Comparison of ENCODE assay signal across 33 cellular contexts in the genomic region with DNA sequence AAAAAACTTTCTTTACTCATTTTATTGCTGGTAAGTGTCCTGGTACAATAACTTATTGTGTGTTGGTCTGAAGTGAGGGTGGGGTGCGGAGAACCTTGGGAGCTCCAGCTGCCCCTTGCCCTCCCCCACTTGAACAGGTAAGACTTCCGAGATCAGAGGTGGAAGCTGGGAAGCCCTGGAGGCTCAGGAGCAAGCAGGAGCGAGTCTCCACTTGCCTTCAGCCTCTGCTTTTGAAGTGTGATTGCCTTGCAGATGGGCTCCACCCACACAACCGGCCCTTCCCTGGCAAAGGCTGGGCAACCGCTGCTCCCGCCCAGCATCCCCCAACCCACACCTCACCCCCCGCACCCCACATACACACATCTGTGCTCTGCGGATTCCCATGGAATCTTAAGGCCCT.
DNase-seq lines count a peak whose midpoint lies in the region; ATAC-seq and TF ChIP-seq lines count a peak whose summit lies in the region.
"Had no signal": no experiment of that assay in that cellular context is flagged by ENCODE, and none has a peak within 500 bp of the region (broad histone marks: within the 10 kb centered on the region; RNA-seq: fewer than 3 reads in every experiment).

No MANE protein-coding gene starts in this region.

- H3K79me2 ChIP-seq in GM23338 (replicated peaks; ENCODE audit: insufficient read depth), result no peaks in the 10 kb centered on the region

- H2BK15ac ChIP-seq in neuronal stem cell (ENCODE audit: low read length), result peak overlapping the region; percentile 24

- no peak for TF ChIP-seq EP300 in gastroesophageal sphincter (IDR thresholded peaks at IDR 0.05)

- H3K27me3 Mint-ChIP-seq in GM23338 (ENCODE audit: insufficient read depth, low read depth, poor library complexity), result peaks cover 4% of the 10 kb centered on the region

- no peaks in the 10 kb centered on the region for H3K79me1 ChIP-seq in neuronal stem cell (ENCODE audit: low read depth, low read length)

- H4K91ac ChIP-seq in neuronal stem cell (ENCODE audit: low read depth, low read length, poor library complexity), result no peak overlapping the region

- H3K14ac ChIP-seq in neuronal stem cell (ENCODE audit: low read length), result no peak overlapping the region

- H3K4me3 ChIP-seq in GM23338 (no peak overlapping the region), RWPE2 (ENCODE audit: severe bottlenecking) (no peak overlapping the region), neuronal stem cell (ENCODE audit: low read length in 2 of 2) (no peak overlapping the region), gastroesophageal sphincter (no peak overlapping the region)
- H3K4me3 ChIP-seq: A549, K562, psoas muscle, sigmoid colon, vagina had no signal

- no peaks in the 10 kb centered on the region; the same call in 2 of the 3 replicates for H3K36me3 Mint-ChIP-seq in GM23338 (ENCODE audit: low read depth)
- H3K36me3 Mint-ChIP-seq: activated CD4-positive, alpha-beta memory T cell treated with anti-CD3 and anti-CD28 coated beads for 36 hours; activated naive CD8-positive, alpha-beta T cell had no signal

- no peaks in the 10 kb centered on the region for H3K9me3 ChIP-seq in RWPE2 (ENCODE audit: severe bottlenecking)
- no peaks in the 10 kb centered on the region for H3K9me3 ChIP-seq in neuronal stem cell (replicated peaks in 1 of 2; ENCODE audit: control insufficient read depth in 2 of 2, insufficient read depth in 1 of 2, low read depth in 1 of 2, low read length in 2 of 2)
- peaks cover 0 to 10% (median 0%) of the 10 kb centered on the region in 3 donors for H3K9me3 ChIP-seq in gastroesophageal sphincter
- H3K9me3 ChIP-seq: A549, psoas muscle, sigmoid colon, SK-N-SH, vagina had no signal

- TF ChIP-seq CTCF in GM23338 (conservative IDR thresholded peaks at IDR 0.05; ENCODE audit: low read depth in 2 of 2) (no peak), RWPE2 (IDR thresholded peaks at IDR 0.05; ENCODE audit: poor library complexity, severe bottlenecking) (no peak), gastroesophageal sphincter (IDR thresholded peaks at IDR 0.05) (no peak)

- H3K4me1 ChIP-seq in GM23338 (ENCODE audit: insufficient read depth) (peaks cover 20% of the 10 kb centered on the region), RWPE2 (ENCODE audit: insufficient read depth, poor library complexity, severe bottlenecking) (peaks cover 27% of the 10 kb centered on the region), neuronal stem cell (ENCODE audit: control insufficient read depth in 2 of 2, insufficient read depth in 1 of 2, low read depth in 1 of 2, low read length in 2 of 2) (peaks cover 8 to 27% of the 10 kb centered on the region in 2 donors), gastroesophageal sphincter (no peaks in the 10 kb centered on the region)
- H3K4me1 ChIP-seq: A549, psoas muscle had no signal

- H3K9ac ChIP-seq in neuronal stem cell (ENCODE audit: low read depth, low read length, poor library complexity), result no peak overlapping the region
- H3K9ac ChIP-seq: SK-N-SH had no signal

- H3K4ac ChIP-seq in neuronal stem cell (ENCODE audit: low read length), result no peak overlapping the region

- H3F3A ChIP-seq in GM23338 (replicated peaks; ENCODE audit: low read depth), result no peaks in the 10 kb centered on the region

- TF ChIP-seq POLR2A in gastroesophageal sphincter (IDR thresholded peaks at IDR 0.05), result no peak

- H3K18ac ChIP-seq in neuronal stem cell (ENCODE audit: low read length), result peak overlapping the region; percentile 20

- peak overlapping the region; percentile 19 for H2BK5ac ChIP-seq in neuronal stem cell (ENCODE audit: low read length)

- H3K27ac ChIP-seq in GM23338 (ENCODE audit: low read depth), result no peak overlapping the region
- peak overlapping the region; percentile 55 for H3K27ac ChIP-seq in RWPE2 (ENCODE audit: poor library complexity, severe bottlenecking)
- no peak overlapping the region for H3K27ac ChIP-seq in neuronal stem cell (replicated peaks; ENCODE audit: low read length)
- no peak overlapping the region for H3K27ac ChIP-seq in gastroesophageal sphincter
- H3K27ac ChIP-seq: psoas muscle, sigmoid colon had no signal

- H4K20me1 ChIP-seq in GM23338 (replicated peaks; ENCODE audit: insufficient read depth), result no peaks in the 10 kb centered on the region

- no peaks in the 10 kb centered on the region for H3K36me3 ChIP-seq in GM23338 (ENCODE audit: insufficient read depth)
- no peaks in the 10 kb centered on the region for H3K36me3 ChIP-seq in RWPE2 (ENCODE audit: low read depth)
- no peaks in the 10 kb centered on the region for H3K36me3 ChIP-seq in neuronal stem cell (replicated peaks in 1 of 2; ENCODE audit: control insufficient read depth in 2 of 2, insufficient read depth in 2 of 2, low read length in 2 of 2)
- H3K36me3 ChIP-seq in gastroesophageal sphincter, result no peaks in the 10 kb centered on the region
- H3K36me3 ChIP-seq: sigmoid colon, vagina had no signal

- H2AK5ac ChIP-seq in neuronal stem cell (ENCODE audit: low read depth, low read length), result peak overlapping the region; percentile 47

- H3K4me3 Mint-ChIP-seq in GM23338, result no peak overlapping the region
- H3K4me3 Mint-ChIP-seq: activated CD4-positive, alpha-beta memory T cell treated with anti-CD3 and anti-CD28 coated beads for 36 hours; activated naive CD8-positive, alpha-beta T cell; CD4-positive, alpha-beta T cell; dendritic cell treated with granulocyte-macrophage colony-stimulating factor and Interleukin-4, amounts not matched to agents 40 ng/mL and 50 ng/mL, for 4 days; T-helper 17 cell had no signal

- no peaks in the 10 kb centered on the region for H3K9me2 ChIP-seq in GM23338 (ENCODE audit: insufficient read depth)
- H3K9me2 ChIP-seq: SK-N-SH had no signal

- DNase-seq in GM23338 (ENCODE audit: low spot score) (no peak), RWPE2 (ENCODE audit: low spot score) (peak; percentile 96), neuronal stem cell (ENCODE audit: low spot score) (no peak), hippocampal formation (lab: John Stamatoyannopoulos, UW) (no peak), DMS79 treated with DMSO at 0.1 percent for 48 hours (lab: John Stamatoyannopoulos, UW) (no peak), SHP77 treated with DMSO at 0.1 percent for 48 hours (lab: John Stamatoyannopoulos, UW) (no peak)
- DNase-seq: activated CD4-positive, alpha-beta memory T cell treated with anti-CD3 and anti-CD28 coated beads for 36 hours; activated CD4-positive, CD25-positive, alpha-beta regulatory T cell treated with anti-CD3 and anti-CD28 coated beads, Interleukin-2, amount 50 U/mL, for 72 hours; AML-193; aorta; CD4-positive, alpha-beta T cell; EL; GOT3; kidney glomerular epithelial cell; NCI-H1417 treated with DMSO at 0.1 percent for 48 hours; NCI-H2081; NCI-H2227 treated with DMSO at 0.1 percent for 48 hours; NCI-H774; psoas muscle; RPMI8226; sigmoid colon; SK-N-SH; stimulated activated CD4-positive, alpha-beta T cell treated with anti-CD3 and anti-CD28 coated beads, Interleukin-15, amount 100 ng/mL, for 24 hours; stimulated activated naive CD4-positive, alpha-beta T cell; T-helper 17 cell had no signal

- 0 out of 2 replicates have a peak overlapping the region, but pooled peaks have one; percentile 76 for H2AFZ ChIP-seq in GM23338
- no peak overlapping the region for H2AFZ ChIP-seq in neuronal stem cell (ENCODE audit: low read length)

- ATAC-seq in GM23338, result no peak; the same call in 2 of the 3 replicates
- peak; percentile 67 for ATAC-seq in RWPE2 (ENCODE audit: low read depth)
- ATAC-seq in esophagus mucosa, result peak; percentile 62
- no peak for ATAC-seq in gastroesophageal sphincter
- ATAC-seq: K562, psoas muscle, T-helper 17 cell had no signal

- no peak overlapping the region for H2BK12ac ChIP-seq in neuronal stem cell (ENCODE audit: low read length)

- H3K23ac ChIP-seq in neuronal stem cell (ENCODE audit: low read depth, low read length, poor library complexity), result no peak overlapping the region

- H3K9me3 Mint-ChIP-seq in GM23338, result no peaks in the 10 kb centered on the region; the same call in 2 of the 3 replicates
- H3K9me3 Mint-ChIP-seq: activated CD4-positive, alpha-beta memory T cell treated with anti-CD3 and anti-CD28 coated beads for 36 hours; activated T-helper 2 cell treated with anti-CD3 and anti-CD28 coated beads, Interferon-gamma antibody, Interleukin-2, Interleukin-4, amounts not matched to agents 10 μg/mL and 5 μg/mL and 100 μg/mL, durations not matched to agents 14 hours and 24 hours and 36 hours; dendritic cell treated with granulocyte-macrophage colony-stimulating factor and Interleukin-4, amounts not matched to agents 40 ng/mL and 50 ng/mL, for 4 days had no signal

- H3K27ac Mint-ChIP-seq in GM23338, result no peak overlapping the region
- H3K27ac Mint-ChIP-seq: activated CD4-positive, alpha-beta memory T cell treated with anti-CD3 and anti-CD28 coated beads for 36 hours; activated naive CD8-positive, alpha-beta T cell; activated T-helper 2 cell treated with anti-CD3 and anti-CD28 coated beads, Interferon-gamma antibody, Interleukin-2, Interleukin-4, amounts not matched to agents 10 μg/mL and 5 μg/mL and 100 μg/mL, durations not matched to agents 14 hours and 24 hours and 36 hours; CD4-positive, alpha-beta T cell; dendritic cell treated with granulocyte-macrophage colony-stimulating factor and Interleukin-4, amounts not matched to agents 40 ng/mL and 50 ng/mL, for 4 days; T-helper 17 cell had no signal

- H3K27me3 ChIP-seq in GM23338 (ENCODE audit: insufficient read depth), result no peaks in the 10 kb centered on the region
- no peaks in the 10 kb centered on the region for H3K27me3 ChIP-seq in RWPE2 (ENCODE audit: insufficient read depth, poor library complexity, severe bottlenecking)
- H3K27me3 ChIP-seq in neuronal stem cell (ENCODE audit: control insufficient read depth in 3 of 3, insufficient read depth in 3 of 3, low read depth in 1 of 3, low read length in 3 of 3), result peaks cover 0 to 16% (median 0%) of the 10 kb centered on the region in 3 experiments
- peaks cover 66% of the 10 kb centered on the region for H3K27me3 ChIP-seq in gastroesophageal sphincter
- H3K27me3 ChIP-seq: sigmoid colon, vagina had no signal

- H3K4me2 ChIP-seq in GM23338 (0 out of 2 replicates have a peak overlapping the region, but pooled peaks have one; percentile 60), neuronal stem cell (ENCODE audit: insufficient read depth, low read length, poor library complexity, severe bottlenecking) (no peak overlapping the region)
- H3K4me2 ChIP-seq: A549, SK-N-SH had no signal

- no peak overlapping the region for H4K8ac ChIP-seq in neuronal stem cell (ENCODE audit: low read depth, low read length)

- peaks cover 25% of the 10 kb centered on the region for H3K4me1 Mint-ChIP-seq in GM23338
- H3K4me1 Mint-ChIP-seq: T-helper 17 cell had no signal

- WGBS in neuronal stem cell (ENCODE audit: extremely low coverage in 2 of 2, insufficient read length in 2 of 2, insufficient replicate concordance in 1 of 2), 2 donors, result no CpG with 5 or more reads among the region's 8 CpGs
- WGBS in gastroesophageal sphincter (ENCODE audit: low coverage in 1 of 2), 2 donors, result 36 to 80% methylated on average over 1 to 5 of the region's 8 CpGs

- no peak overlapping the region for H2BK120ac ChIP-seq in neuronal stem cell (ENCODE audit: low read depth, low read length)

Comparison
In these comparisons a context has a peak if more than half of its experiments do, and no peak if none do; other contexts are left out.
1. ATAC-seq: peak in RWPE2 (single experiment) and esophagus mucosa (single experiment); none in GM23338 (single experiment) and gastroesophageal sphincter (single experiment).